In the genomic region with DNA sequence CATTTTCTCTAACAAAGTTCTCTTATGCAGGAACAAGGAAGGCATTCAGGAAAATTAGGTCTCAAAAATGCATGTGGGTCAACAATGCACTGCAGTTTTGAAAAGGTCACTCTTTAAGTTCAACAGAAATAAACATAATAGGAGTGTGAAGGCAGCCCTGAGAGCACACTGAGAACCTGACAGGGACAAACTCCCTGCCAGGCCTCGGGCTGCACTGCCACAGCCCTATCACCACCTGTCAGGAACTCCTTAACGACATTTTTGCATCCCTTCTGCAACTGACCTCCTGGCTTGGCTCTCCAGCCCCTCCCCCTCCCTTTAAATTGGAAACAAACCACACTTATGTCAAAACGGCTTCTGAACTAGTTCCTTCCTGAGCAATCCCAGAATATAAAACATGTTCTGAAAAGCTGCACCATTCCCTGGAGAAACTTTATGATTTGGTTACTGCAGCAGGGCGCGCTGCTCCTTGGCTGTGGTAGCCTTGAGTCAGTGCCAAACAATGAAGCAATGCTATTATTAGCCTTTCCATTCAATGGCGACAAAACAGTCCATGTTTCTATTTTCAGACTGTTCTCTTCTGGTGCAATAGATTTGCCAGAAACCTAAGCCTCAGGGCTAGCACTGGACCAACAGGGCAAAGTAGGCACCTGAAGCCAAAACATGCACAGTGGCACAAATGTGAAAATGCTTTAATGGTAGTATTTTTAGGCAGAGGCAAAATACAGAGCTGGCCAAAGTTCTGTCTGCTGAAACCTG, we compare ENCODE assay signal across 8 cellular contexts.
A peak's percentile ranks its signal among the peaks of the same experiment; 100 is the strongest.
DNase-seq lines count a peak whose midpoint lies in the region; ATAC-seq and TF ChIP-seq lines count a peak whose summit lies in the region.

No MANE protein-coding gene starts in this region.

- H3K14ac ChIP-seq in trophoblast cell (ENCODE audit: low read length): peak overlapping the region; percentile 30

- H3K27me3 ChIP-seq in gastroesophageal sphincter (no peaks in the 10 kb centered on the region), trophoblast cell (ENCODE audit: insufficient read depth, low read length) (no peaks in the 10 kb centered on the region)

- H3K4me1 ChIP-seq in gastroesophageal sphincter: peaks cover 10 to 72% (median 26%) of the 10 kb centered on the region in 3 donors
- H3K4me1 ChIP-seq in trophoblast cell (ENCODE audit: control insufficient read depth in 1 of 2, insufficient read depth in 2 of 2, low read length in 2 of 2): peaks cover 6 to 8% of the 10 kb centered on the region in 2 experiments

- peak overlapping the region; percentile 29 to 81 (median 79) for H3K27ac ChIP-seq in gastroesophageal sphincter
- peak overlapping the region; percentile 6 for H3K27ac ChIP-seq in trophoblast cell (ENCODE audit: low read depth, low read length)

- no peak overlapping the region for H4K8ac ChIP-seq in trophoblast cell (ENCODE audit: low read depth, low read length)

- peak; percentile 37 to 56 for DNase-seq in NCI-H524 (lab: John Stamatoyannopoulos, UW)
- DNase-seq in NCI-H524 treated with DMSO at 0.1 percent for 48 hours (lab: John Stamatoyannopoulos, UW): no peak
- peak in 1 of 2 donors; percentile 25 for DNase-seq in trophoblast cell

- H2AFZ ChIP-seq in trophoblast cell (ENCODE audit: insufficient read depth, low read length, poor library complexity): no peak overlapping the region

- no peak overlapping the region for H2BK12ac ChIP-seq in trophoblast cell (ENCODE audit: low read length)

- H2BK120ac ChIP-seq in trophoblast cell (ENCODE audit: insufficient read depth, low read length, poor library complexity): no peak overlapping the region

- H3K9ac ChIP-seq in trophoblast cell (ENCODE audit: low read length): no peak overlapping the region

- peaks cover 2% of the 10 kb centered on the region for H3K79me2 ChIP-seq in trophoblast cell (ENCODE audit: control insufficient read depth, insufficient read depth, low read length, poor library complexity)

- WGBS in gastroesophageal sphincter (ENCODE audit: low coverage in 1 of 2), 2 donors: 0% methylated on average over 3 to 4 of the region's 6 CpGs
- WGBS in trophoblast cell (ENCODE audit: extremely low coverage, insufficient coverage, insufficient read length): no CpG with 5 or more reads among the region's 6 CpGs

- H3K23ac ChIP-seq in trophoblast cell (ENCODE audit: low read length): no peak overlapping the region

- no peak overlapping the region for H2BK5ac ChIP-seq in trophoblast cell (ENCODE audit: low read depth, low read length, poor library complexity)

- H3K18ac ChIP-seq in trophoblast cell (ENCODE audit: low read length): no peak overlapping the region

- no peak overlapping the region for H3K4ac ChIP-seq in trophoblast cell (ENCODE audit: low read depth, low read length)

- TF ChIP-seq CTCF in gastroesophageal sphincter (IDR thresholded peaks at IDR 0.05): peak in 2 of 4 experiments; percentile 4 to 37

- no peak overlapping the region for H3K4me2 ChIP-seq in trophoblast cell (ENCODE audit: low read length)

- H4K91ac ChIP-seq in trophoblast cell (ENCODE audit: low read depth, low read length): no peak overlapping the region

- H3K36me3 ChIP-seq in gastroesophageal sphincter: no peaks in the 10 kb centered on the region
- H3K36me3 ChIP-seq in trophoblast cell (ENCODE audit: control insufficient read depth in 1 of 2, insufficient read depth in 2 of 2, low read length in 2 of 2): no peaks in the 10 kb centered on the region

- no peak for TF ChIP-seq EP300 in gastroesophageal sphincter (IDR thresholded peaks at IDR 0.05)

- no peaks in the 10 kb centered on the region for H3K9me3 ChIP-seq in gastroesophageal sphincter
- no peaks in the 10 kb centered on the region for H3K9me3 ChIP-seq in trophoblast cell (ENCODE audit: insufficient read depth, low read depth, low read length)

- H2AK5ac ChIP-seq in trophoblast cell (ENCODE audit: low read length): no peak overlapping the region

- peaks cover 2% of the 10 kb centered on the region for H3K79me1 ChIP-seq in trophoblast cell (ENCODE audit: low read length)

- H3K4me3 ChIP-seq in gastroesophageal sphincter (no peak overlapping the region), trophoblast cell (ENCODE audit: low read depth, low read length) (no peak overlapping the region)

- H4K12ac ChIP-seq in trophoblast cell (ENCODE audit: low read depth, low read length): no peak overlapping the region

- ATAC-seq in SK-N-SH treated with all-trans-retinoic acid at 6 μM for 48 hours: peak; percentile 87
- peak; percentile 92 for ATAC-seq in gastroesophageal sphincter
- ATAC-seq in GM18505 (IDR thresholded peaks at IDR 0.05; ENCODE audit: unreplicated experiment): no peak
- no peak for ATAC-seq in GM21367 (IDR thresholded peaks at IDR 0.05; ENCODE audit: unreplicated experiment)
- no peak for ATAC-seq in HG02623 (IDR thresholded peaks at IDR 0.05; ENCODE audit: unreplicated experiment)

- TF ChIP-seq POLR2A in gastroesophageal sphincter (IDR thresholded peaks at IDR 0.05) (no peak), GM18505 (IDR thresholded peaks at IDR 0.05; ENCODE audit: borderline replicate concordance, extremely low read depth, insufficient read depth, insufficient read length) (no peak)

TF ChIP-seq in SK-N-SH treated with all-trans-retinoic acid at 6 μM for 48 hours, 23 proteins besides CTCF, POLR2A, EP300 and RAD21:
- no peak for TF ChIP-seq OSR1 (CRISPR knock-in tag; IDR thresholded peaks at IDR 0.05)
- peak; percentile 61 for TF ChIP-seq ISL1 (CRISPR knock-in tag; IDR thresholded peaks at IDR 0.05)
- no peak for TF ChIP-seq ARNTL (CRISPR knock-in tag; IDR thresholded peaks at IDR 0.05; ENCODE audit: borderline replicate concordance, low read depth)
- no peak for TF ChIP-seq ZFP3 (CRISPR knock-in tag; IDR thresholded peaks at IDR 0.05)
- TF ChIP-seq GLIS3 (CRISPR knock-in tag; IDR thresholded peaks at IDR 0.05): no peak
- TF ChIP-seq SNAI2 (CRISPR knock-in tag; IDR thresholded peaks at IDR 0.05): no peak
- TF ChIP-seq, protein P1, sequence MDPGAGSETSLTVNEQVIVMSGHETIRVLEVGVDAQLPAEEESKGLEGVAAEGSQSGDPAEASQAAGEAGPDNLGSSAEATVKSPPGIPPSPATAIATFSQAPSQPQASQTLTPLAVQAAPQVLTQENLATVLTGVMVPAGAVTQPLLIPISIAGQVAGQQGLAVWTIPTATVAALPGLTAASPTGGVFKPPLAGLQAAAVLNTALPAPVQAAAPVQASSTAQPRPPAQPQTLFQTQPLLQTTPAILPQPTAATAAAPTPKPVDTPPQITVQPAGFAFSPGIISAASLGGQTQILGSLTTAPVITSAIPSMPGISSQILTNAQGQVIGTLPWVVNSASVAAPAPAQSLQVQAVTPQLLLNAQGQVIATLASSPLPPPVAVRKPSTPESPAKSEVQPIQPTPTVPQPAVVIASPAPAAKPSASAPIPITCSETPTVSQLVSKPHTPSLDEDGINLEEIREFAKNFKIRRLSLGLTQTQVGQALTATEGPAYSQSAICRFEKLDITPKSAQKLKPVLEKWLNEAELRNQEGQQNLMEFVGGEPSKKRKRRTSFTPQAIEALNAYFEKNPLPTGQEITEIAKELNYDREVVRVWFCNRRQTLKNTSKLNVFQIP (CRISPR knock-in tag; IDR thresholded peaks at IDR 0.05; ENCODE audit: borderline replicate concordance, low read depth): no peak
- TF ChIP-seq BACH2 (CRISPR knock-in tag; IDR thresholded peaks at IDR 0.05; ENCODE audit: borderline replicate concordance): no peak
- TF ChIP-seq ZC3H10 (CRISPR knock-in tag; IDR thresholded peaks at IDR 0.05): no peak
- TF ChIP-seq, protein P2, sequence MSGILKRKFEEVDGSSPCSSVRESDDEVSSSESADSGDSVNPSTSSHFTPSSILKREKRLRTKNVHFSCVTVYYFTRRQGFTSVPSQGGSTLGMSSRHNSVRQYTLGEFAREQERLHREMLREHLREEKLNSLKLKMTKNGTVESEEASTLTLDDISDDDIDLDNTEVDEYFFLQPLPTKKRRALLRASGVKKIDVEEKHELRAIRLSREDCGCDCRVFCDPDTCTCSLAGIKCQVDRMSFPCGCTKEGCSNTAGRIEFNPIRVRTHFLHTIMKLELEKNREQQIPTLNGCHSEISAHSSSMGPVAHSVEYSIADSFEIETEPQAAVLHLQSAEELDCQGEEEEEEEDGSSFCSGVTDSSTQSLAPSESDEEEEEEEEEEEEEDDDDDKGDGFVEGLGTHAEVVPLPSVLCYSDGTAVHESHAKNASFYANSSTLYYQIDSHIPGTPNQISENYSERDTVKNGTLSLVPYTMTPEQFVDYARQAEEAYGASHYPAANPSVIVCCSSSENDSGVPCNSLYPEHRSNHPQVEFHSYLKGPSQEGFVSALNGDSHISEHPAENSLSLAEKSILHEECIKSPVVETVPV (CRISPR knock-in tag; IDR thresholded peaks at IDR 0.05): no peak
- TF ChIP-seq RARB (CRISPR knock-in tag; IDR thresholded peaks at IDR 0.05): no peak
- no peak for TF ChIP-seq TOX (CRISPR knock-in tag; IDR thresholded peaks at IDR 0.05; ENCODE audit: borderline replicate concordance)
- no peak for TF ChIP-seq CSDC2 (CRISPR knock-in tag; IDR thresholded peaks at IDR 0.05)
- TF ChIP-seq ZFP30 (CRISPR knock-in tag; IDR thresholded peaks at IDR 0.05): no peak
- TF ChIP-seq, protein P3, sequence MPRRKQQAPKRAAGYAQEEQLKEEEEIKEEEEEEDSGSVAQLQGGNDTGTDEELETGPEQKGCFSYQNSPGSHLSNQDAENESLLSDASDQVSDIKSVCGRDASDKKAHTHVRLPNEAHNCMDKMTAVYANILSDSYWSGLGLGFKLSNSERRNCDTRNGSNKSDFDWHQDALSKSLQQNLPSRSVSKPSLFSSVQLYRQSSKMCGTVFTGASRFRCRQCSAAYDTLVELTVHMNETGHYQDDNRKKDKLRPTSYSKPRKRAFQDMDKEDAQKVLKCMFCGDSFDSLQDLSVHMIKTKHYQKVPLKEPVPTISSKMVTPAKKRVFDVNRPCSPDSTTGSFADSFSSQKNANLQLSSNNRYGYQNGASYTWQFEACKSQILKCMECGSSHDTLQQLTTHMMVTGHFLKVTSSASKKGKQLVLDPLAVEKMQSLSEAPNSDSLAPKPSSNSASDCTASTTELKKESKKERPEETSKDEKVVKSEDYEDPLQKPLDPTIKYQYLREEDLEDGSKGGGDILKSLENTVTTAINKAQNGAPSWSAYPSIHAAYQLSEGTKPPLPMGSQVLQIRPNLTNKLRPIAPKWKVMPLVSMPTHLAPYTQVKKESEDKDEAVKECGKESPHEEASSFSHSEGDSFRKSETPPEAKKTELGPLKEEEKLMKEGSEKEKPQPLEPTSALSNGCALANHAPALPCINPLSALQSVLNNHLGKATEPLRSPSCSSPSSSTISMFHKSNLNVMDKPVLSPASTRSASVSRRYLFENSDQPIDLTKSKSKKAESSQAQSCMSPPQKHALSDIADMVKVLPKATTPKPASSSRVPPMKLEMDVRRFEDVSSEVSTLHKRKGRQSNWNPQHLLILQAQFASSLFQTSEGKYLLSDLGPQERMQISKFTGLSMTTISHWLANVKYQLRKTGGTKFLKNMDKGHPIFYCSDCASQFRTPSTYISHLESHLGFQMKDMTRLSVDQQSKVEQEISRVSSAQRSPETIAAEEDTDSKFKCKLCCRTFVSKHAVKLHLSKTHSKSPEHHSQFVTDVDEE (CRISPR knock-in tag; IDR thresholded peaks at IDR 0.05): 0 out of 2 replicates have a peak, but pooled peaks have one; percentile 8
- TF ChIP-seq ESRRG (CRISPR knock-in tag; IDR thresholded peaks at IDR 0.05): no peak
- no peak for TF ChIP-seq PPARA (CRISPR knock-in tag; IDR thresholded peaks at IDR 0.05; ENCODE audit: borderline replicate concordance)

Comparison
In these comparisons a context has a peak if more than half of its experiments do, and no peak if none do; other contexts are left out.
1. ATAC-seq: peak in SK-N-SH treated with all-trans-retinoic acid at 6 μM for 48 hours (single experiment) and gastroesophageal sphincter (single experiment); none in GM18505 (single experiment), GM21367 (single experiment) and HG02623 (single experiment).